ENCODE assay signal across 8 cellular contexts in genomic region chr11:63838682-63839507, GRCh38. TPM values are rescaled to one million over a fixed set of nuclear protein-coding genes. Genes with fewer than 3 reads are reported as not detected.
DNase-seq lines count a peak whose midpoint lies in the region; ATAC-seq and TF ChIP-seq lines count a peak whose summit lies in the region.

Gene MARK2 (plus strand): TSS chr11:63839110. CDS start chr11:63839507, 397 bp downstream.

- peak; percentile 71 for TF ChIP-seq POLR2A in breast epithelium (IDR thresholded peaks at IDR 0.05)

- DNase-seq in NCI-H2196 treated with DMSO at 0.1 percent for 48 hours (lab: John Stamatoyannopoulos, UW; ENCODE audit: unreplicated experiment) (peak; percentile 100), breast epithelium (ENCODE audit: low spot score in 2 of 2) (peak; percentile 97 to 99)

- peaks cover 44% of the 10 kb centered on the region for H3K79me2 ChIP-seq in ACC112 (ENCODE audit: control insufficient read depth, insufficient read depth, low read length, unreplicated experiment)

- ATAC-seq in GM18870 (IDR thresholded peaks at IDR 0.05; ENCODE audit: unreplicated experiment): peak; percentile 64
- ATAC-seq in HG03135 (IDR thresholded peaks at IDR 0.05; ENCODE audit: unreplicated experiment): peak; percentile 73

- H3K9me3 ChIP-seq in breast epithelium (no peaks in the 10 kb centered on the region), iPS-18a (ENCODE audit: control insufficient read depth, low read depth, low read length) (no peaks in the 10 kb centered on the region), skeletal muscle tissue (ENCODE audit: control insufficient read depth in 3 of 3, low read length in 3 of 3) (no peaks in the 10 kb centered on the region)

- no peak; the same call in 1 of the 2 replicates for TF ChIP-seq CTCF in VCaP (conservative IDR thresholded peaks at IDR 0.05)
- TF ChIP-seq CTCF in breast epithelium (IDR thresholded peaks at IDR 0.05): peak in 1 of 3 donors; percentile 24

- intact Hi-C loops in breast epithelium (cut with DNase I; ENCODE audit: low total_unique reads): loop anchor here (5.0 kb wide), 2 partner anchors 108 to 308 kb away; no protein-coding TSS in a partner anchor

- peak within 1 kb of the TSS; percentile 73 for H3K9ac ChIP-seq in iPS-18a (ENCODE audit: low read length)
- peak within 1 kb of the TSS; percentile 85 to 95 (median 93) for H3K9ac ChIP-seq in skeletal muscle tissue (ENCODE audit: low read depth in 1 of 3, low read length in 3 of 3)

- H3K36me3 ChIP-seq in ACC112 (ENCODE audit: insufficient read depth, low read length) (peaks cover 3% of the 10 kb centered on the region; the same call in 1 of the 2 replicates), breast epithelium (no peaks in the 10 kb centered on the region), iPS-18a (ENCODE audit: control insufficient read depth, low read depth, low read length) (no peaks in the 10 kb centered on the region), skeletal muscle tissue (ENCODE audit: control insufficient read depth in 3 of 3, insufficient read depth in 3 of 3, low read length in 3 of 3) (peaks cover 0 to 7% (median 2%) of the 10 kb centered on the region in 3 donors)

- H3K27ac ChIP-seq in ACC112 (ENCODE audit: low read depth, low read length) (peak within 1 kb of the TSS; percentile 27; the same call in 1 of the 2 replicates), VCaP (peak within 1 kb of the TSS; percentile 96), breast epithelium (peak within 1 kb of the TSS; percentile 88 to 93), iPS-18a (ENCODE audit: low read length) (no peak within 1 kb of the TSS), skeletal muscle tissue (ENCODE audit: low read depth, low read length) (peak within 1 kb of the TSS; percentile 79)

- peak within 1 kb of the TSS; percentile 34 for H2AFZ ChIP-seq in ACC112 (ENCODE audit: low read length, unreplicated experiment)

- no peaks in the 10 kb centered on the region for H3K27me3 ChIP-seq in ACC112 (ENCODE audit: insufficient read depth, low read length)
- H3K27me3 ChIP-seq in breast epithelium: no peaks in the 10 kb centered on the region
- H3K27me3 ChIP-seq in iPS-18a (ENCODE audit: control insufficient read depth, insufficient read depth, low read length): no peaks in the 10 kb centered on the region
- H3K27me3 ChIP-seq in skeletal muscle tissue (ENCODE audit: control insufficient read depth in 3 of 3, insufficient read depth in 3 of 3, low read length in 3 of 3): no peaks in the 10 kb centered on the region

- peak within 1 kb of the TSS; percentile 90 for H3K4me3 ChIP-seq in ACC112 (ENCODE audit: low read depth, low read length)
- H3K4me3 ChIP-seq in breast epithelium: peak within 1 kb of the TSS; percentile 66 to 93 (median 93)
- H3K4me3 ChIP-seq in iPS-18a (ENCODE audit: low read length): peak within 1 kb of the TSS; percentile 86
- H3K4me3 ChIP-seq in skeletal muscle tissue (ENCODE audit: low read length in 3 of 3): peak within 1 kb of the TSS; percentile 86 to 91 (median 86)

- H3K4me1 ChIP-seq in ACC112 (ENCODE audit: control insufficient read depth, insufficient read depth, low read length, unreplicated experiment) (peaks cover 18% of the 10 kb centered on the region), breast epithelium (peaks cover 0 to 21% of the 10 kb centered on the region in 2 donors), iPS-18a (ENCODE audit: control insufficient read depth, low read depth, low read length) (peaks cover 33% of the 10 kb centered on the region), skeletal muscle tissue (ENCODE audit: control insufficient read depth in 3 of 3, insufficient read depth in 3 of 3, low read length in 3 of 3) (peaks cover 44% of the 10 kb centered on the region in 3 donors)

RNA-seq across cellular contexts. Expression of gene MARK2, which starts in this region (rescaled TPM):
- total RNA-seq in breast epithelium (10 to 100 TPM; 12.6 to 34.0 (median 22.3) TPM), skeletal muscle tissue (6.8 TPM)
